1 cellular context compared by ENCODE assay signal in the genomic region with DNA sequence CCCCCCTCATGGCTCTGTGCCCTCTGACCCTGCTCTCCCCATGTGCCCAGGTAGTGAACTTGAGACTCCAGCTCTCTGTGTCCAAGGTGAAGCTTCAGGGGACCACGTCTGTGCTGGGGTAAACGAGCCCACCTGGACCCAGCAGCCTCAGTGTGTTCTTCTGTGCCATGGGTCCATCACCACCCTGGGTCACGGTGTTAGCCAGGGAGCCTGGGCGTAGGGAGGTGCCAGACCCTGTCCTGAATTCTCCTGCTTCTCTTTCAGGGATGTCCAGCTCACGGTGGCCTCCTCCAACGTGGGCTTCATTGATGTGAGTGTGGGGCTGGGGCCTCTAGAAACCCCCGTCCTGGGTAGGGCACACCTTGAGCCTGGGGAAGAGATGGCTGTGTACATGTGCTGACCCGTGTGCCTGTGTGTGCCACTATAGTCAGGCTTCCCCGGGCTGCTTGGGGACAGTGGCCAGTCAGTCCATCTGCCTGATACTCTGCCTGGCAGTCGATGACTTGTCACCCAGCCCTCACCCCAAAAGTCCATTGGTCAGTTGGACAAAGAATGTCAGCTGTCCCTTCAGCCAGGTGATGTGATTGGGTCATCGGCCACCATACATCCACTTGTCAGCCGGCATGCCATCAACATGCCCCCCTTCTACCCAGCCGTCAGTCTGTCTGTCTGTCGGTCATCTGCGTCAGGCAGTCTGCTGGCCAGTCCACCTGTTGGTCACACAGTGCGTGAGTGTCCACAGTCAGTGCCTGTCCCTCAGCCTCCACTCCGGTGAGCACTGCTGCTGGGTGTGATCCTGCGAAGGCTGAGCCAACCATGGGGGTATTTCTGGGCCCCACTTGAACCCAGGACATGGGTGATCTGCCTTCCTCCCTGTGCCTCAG.
TF ChIP-seq lines count a peak whose summit lies in the region.

No MANE protein-coding gene starts in this region.

TF ChIP-seq in IMR-90, 13 proteins besides CTCF, POLR2A, EP300 and RAD21:
- TF ChIP-seq MXI1 (IDR thresholded peaks at IDR 0.05; ENCODE audit: borderline replicate concordance, low read depth, low read length) = no peak
- TF ChIP-seq RCOR1 (IDR thresholded peaks at IDR 0.05; ENCODE audit: insufficient replicate concordance, low read length) = no peak
- TF ChIP-seq RFX5 (IDR thresholded peaks at IDR 0.05; ENCODE audit: low read depth, low read length) = no peak
- no peak for TF ChIP-seq CHD1 (IDR thresholded peaks at IDR 0.05; ENCODE audit: low read depth, low read length)
- TF ChIP-seq, protein P1, sequence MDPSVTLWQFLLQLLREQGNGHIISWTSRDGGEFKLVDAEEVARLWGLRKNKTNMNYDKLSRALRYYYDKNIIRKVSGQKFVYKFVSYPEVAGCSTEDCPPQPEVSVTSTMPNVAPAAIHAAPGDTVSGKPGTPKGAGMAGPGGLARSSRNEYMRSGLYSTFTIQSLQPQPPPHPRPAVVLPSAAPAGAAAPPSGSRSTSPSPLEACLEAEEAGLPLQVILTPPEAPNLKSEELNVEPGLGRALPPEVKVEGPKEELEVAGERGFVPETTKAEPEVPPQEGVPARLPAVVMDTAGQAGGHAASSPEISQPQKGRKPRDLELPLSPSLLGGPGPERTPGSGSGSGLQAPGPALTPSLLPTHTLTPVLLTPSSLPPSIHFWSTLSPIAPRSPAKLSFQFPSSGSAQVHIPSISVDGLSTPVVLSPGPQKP (IDR thresholded peaks at IDR 0.05; ENCODE audit: borderline replicate concordance, low read depth, low read length) = no peak
- TF ChIP-seq, protein P2, sequence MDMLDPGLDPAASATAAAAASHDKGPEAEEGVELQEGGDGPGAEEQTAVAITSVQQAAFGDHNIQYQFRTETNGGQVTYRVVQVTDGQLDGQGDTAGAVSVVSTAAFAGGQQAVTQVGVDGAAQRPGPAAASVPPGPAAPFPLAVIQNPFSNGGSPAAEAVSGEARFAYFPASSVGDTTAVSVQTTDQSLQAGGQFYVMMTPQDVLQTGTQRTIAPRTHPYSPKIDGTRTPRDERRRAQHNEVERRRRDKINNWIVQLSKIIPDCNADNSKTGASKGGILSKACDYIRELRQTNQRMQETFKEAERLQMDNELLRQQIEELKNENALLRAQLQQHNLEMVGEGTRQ (IDR thresholded peaks at IDR 0.05; ENCODE audit: low read depth, low read length) = no peak
- no peak for TF ChIP-seq BHLHE40 (IDR thresholded peaks at IDR 0.05; ENCODE audit: low read depth, low read length)
- no peak for TF ChIP-seq MAFK (IDR thresholded peaks at IDR 0.05; ENCODE audit: low read depth, low read length)
- no peak for TF ChIP-seq MAZ (IDR thresholded peaks at IDR 0.05; ENCODE audit: borderline replicate concordance, low read depth, low read length)
- TF ChIP-seq NFE2L2 (IDR thresholded peaks at IDR 0.05; ENCODE audit: low read depth, low read length) = no peak
- TF ChIP-seq SMC3 (IDR thresholded peaks at IDR 0.05; ENCODE audit: low read depth, low read length) = no peak
